ENCODE assay signal across 2 cellular contexts in the genomic region with DNA sequence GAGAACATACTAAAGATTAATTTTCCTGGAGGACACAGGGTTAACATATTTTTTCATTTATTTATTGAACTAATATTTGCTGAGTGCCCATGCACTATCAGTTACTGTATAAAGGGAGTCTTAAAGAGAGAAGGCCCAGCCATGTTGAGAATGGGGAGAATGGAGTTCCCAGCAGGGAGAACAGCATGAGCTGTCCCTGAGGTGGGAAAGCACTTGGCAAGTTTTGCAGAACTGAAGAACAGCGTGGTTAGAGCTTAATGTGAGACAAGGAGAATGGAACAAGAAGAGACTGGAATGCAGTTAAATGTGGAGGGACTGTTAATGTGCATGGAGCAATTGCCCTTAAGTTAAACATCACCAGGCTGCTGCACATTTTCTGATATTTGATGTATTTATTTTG.
TF ChIP-seq lines count a peak whose summit lies in the region.

No MANE protein-coding gene starts in this region.

TF ChIP-seq in GM23338, 12 proteins besides CTCF, POLR2A, EP300 and RAD21 (continued from another document):
- TF ChIP-seq, protein P1, sequence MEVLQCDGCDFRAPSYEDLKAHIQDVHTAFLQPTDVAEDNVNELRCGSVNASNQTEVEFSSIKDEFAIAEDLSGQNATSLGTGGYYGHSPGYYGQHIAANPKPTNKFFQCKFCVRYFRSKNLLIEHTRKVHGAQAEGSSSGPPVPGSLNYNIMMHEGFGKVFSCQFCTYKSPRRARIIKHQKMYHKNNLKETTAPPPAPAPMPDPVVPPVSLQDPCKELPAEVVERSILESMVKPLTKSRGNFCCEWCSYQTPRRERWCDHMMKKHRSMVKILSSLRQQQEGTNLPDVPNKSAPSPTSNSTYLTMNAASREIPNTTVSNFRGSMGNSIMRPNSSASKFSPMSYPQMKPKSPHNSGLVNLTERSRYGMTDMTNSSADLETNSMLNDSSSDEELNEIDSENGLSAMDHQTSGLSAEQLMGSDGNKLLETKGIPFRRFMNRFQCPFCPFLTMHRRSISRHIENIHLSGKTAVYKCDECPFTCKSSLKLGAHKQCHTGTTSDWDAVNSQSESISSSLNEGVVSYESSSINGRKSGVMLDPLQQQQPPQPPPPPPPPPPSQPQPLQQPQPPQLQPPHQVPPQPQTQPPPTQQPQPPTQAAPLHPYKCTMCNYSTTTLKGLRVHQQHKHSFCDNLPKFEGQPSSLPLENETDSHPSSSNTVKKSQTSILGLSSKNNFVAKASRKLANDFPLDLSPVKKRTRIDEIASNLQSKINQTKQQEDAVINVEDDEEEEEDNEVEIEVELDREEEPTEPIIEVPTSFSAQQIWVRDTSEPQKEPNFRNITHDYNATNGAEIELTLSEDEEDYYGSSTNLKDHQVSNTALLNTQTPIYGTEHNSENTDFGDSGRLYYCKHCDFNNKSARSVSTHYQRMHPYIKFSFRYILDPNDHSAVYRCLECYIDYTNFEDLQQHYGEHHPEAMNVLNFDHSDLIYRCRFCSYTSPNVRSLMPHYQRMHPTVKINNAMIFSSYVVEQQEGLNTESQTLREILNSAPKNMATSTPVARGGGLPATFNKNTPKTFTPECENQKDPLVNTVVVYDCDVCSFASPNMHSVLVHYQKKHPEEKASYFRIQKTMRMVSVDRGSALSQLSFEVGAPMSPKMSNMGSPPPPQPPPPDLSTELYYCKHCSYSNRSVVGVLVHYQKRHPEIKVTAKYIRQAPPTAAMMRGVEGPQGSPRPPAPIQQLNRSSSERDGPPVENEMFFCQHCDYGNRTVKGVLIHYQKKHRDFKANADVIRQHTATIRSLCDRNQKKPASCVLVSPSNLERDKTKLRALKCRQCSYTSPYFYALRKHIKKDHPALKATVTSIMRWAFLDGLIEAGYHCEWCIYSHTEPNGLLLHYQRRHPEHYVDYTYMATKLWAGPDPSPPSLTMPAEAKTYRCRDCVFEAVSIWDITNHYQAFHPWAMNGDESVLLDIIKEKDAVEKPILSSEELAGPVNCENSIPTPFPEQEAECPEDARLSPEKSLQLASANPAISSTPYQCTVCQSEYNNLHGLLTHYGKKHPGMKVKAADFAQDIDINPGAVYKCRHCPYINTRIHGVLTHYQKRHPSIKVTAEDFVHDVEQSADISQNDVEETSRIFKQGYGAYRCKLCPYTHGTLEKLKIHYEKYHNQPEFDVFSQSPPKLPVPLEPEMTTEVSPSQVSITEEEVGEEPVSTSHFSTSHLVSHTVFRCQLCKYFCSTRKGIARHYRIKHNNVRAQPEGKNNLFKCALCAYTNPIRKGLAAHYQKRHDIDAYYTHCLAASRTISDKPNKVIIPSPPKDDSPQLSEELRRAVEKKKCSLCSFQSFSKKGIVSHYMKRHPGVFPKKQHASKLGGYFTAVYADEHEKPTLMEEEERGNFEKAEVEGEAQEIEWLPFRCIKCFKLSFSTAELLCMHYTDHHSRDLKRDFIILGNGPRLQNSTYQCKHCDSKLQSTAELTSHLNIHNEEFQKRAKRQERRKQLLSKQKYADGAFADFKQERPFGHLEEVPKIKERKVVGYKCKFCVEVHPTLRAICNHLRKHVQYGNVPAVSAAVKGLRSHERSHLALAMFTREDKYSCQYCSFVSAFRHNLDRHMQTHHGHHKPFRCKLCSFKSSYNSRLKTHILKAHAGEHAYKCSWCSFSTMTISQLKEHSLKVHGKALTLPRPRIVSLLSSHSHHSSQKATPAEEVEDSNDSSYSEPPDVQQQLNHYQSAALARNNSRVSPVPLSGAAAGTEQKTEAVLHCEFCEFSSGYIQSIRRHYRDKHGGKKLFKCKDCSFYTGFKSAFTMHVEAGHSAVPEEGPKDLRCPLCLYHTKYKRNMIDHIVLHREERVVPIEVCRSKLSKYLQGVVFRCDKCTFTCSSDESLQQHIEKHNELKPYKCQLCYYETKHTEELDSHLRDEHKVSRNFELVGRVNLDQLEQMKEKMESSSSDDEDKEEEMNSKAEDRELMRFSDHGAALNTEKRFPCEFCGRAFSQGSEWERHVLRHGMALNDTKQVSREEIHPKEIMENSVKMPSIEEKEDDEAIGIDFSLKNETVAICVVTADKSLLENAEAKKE (CRISPR knock-in tag; IDR thresholded peaks at IDR 0.05) = peak; percentile 94
TF ChIP-seq in GM23338: peak in this region for 1.

TF ChIP-seq in SK-N-SH treated with all-trans-retinoic acid at 6 μM for 48 hours, 23 proteins besides CTCF, POLR2A, EP300 and RAD21 (continued from another document):
- TF ChIP-seq, protein P2, sequence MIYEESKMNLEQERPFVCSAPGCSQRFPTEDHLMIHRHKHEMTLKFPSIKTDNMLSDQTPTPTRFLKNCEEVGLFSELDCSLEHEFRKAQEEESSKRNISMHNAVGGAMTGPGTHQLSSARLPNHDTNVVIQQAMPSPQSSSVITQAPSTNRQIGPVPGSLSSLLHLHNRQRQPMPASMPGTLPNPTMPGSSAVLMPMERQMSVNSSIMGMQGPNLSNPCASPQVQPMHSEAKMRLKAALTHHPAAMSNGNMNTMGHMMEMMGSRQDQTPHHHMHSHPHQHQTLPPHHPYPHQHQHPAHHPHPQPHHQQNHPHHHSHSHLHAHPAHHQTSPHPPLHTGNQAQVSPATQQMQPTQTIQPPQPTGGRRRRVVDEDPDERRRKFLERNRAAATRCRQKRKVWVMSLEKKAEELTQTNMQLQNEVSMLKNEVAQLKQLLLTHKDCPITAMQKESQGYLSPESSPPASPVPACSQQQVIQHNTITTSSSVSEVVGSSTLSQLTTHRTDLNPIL (CRISPR knock-in tag; IDR thresholded peaks at IDR 0.05; ENCODE audit: low read depth) = no peak
TF ChIP-seq in SK-N-SH treated with all-trans-retinoic acid at 6 μM for 48 hours: peak in this region for 0.
